18 cellular contexts compared by ENCODE assay signal in genomic region chr13:113299951-113300350, GRCh38. TPM values are rescaled to one million over a fixed set of nuclear protein-coding genes. Genes with fewer than 3 reads are reported as not detected.
DNase-seq lines count a peak whose midpoint lies in the region; ATAC-seq, FAIRE-seq and TF ChIP-seq lines count a peak whose summit lies in the region.
"Had no signal": no experiment of that assay in that cellular context is flagged by ENCODE, and none has a peak within 500 bp of the region (broad histone marks: within the 10 kb centered on the region; RNA-seq: fewer than 3 reads in every experiment).

No MANE protein-coding gene starts in this region.

- H3K36me3 ChIP-seq in sigmoid colon: no peaks in the 10 kb centered on the region
- H3K36me3 ChIP-seq in ascending aorta: no peaks in the 10 kb centered on the region
- H3K36me3 ChIP-seq: MG63 had no signal

- no peak for TF ChIP-seq CTCF in A549 (IDR thresholded peaks at IDR 0.05)
- TF ChIP-seq CTCF in sigmoid colon (IDR thresholded peaks at IDR 0.05): no peak
- TF ChIP-seq CTCF in ascending aorta (IDR thresholded peaks at IDR 0.05): no peak

- TF ChIP-seq RAD21 in A549 (conservative IDR thresholded peaks at IDR 0.05 in 1 of 2, IDR thresholded peaks at IDR 0.05 in 1 of 2): no peak

- H3K4me1 ChIP-seq in A549 (peaks cover 11% of the 10 kb centered on the region; the same call in 2 of the 3 replicates), sigmoid colon (peaks cover 0 to 35% (median 24%) of the 10 kb centered on the region in 4 donors), ascending aorta (peaks cover 0 to 7% of the 10 kb centered on the region in 2 donors)

- no peak for ATAC-seq in A549
- ATAC-seq in left lobe of liver: peak; percentile 74
- no peak for ATAC-seq in GM21576 (IDR thresholded peaks at IDR 0.05; ENCODE audit: unreplicated experiment)
- ATAC-seq: GM23338, T-helper 17 cell had no signal

- DNase-seq in A549 (ENCODE audit: low read depth in 1 of 2, low spot score in 1 of 2): no peak
- DNase-seq in GM19239 (ENCODE audit: insufficient read length, low spot score): no peak
- peak; percentile 85 for DNase-seq in NOMO-1 treated with DMSO at 0.1 percent for 48 hours (lab: John Stamatoyannopoulos, UW; ENCODE audit: unreplicated experiment)
- peak; percentile 62 for DNase-seq in left lobe of liver (ENCODE audit: low spot score)
- no peak for DNase-seq in substantia nigra (lab: John Stamatoyannopoulos, UW)
- no peak for DNase-seq in sigmoid colon
- DNase-seq in ascending aorta (ENCODE audit: low spot score in 2 of 2): no peak
- DNase-seq: activated CD4-positive, alpha-beta T cell treated with anti-CD3 and anti-CD28 coated beads for 48 hours; activated T-cell treated with anti-CD3 and anti-CD28 coated beads, Interleukin-2, amount 50 U/mL, for 48 hours; DMS153; MG63; NCI-H345; stimulated activated CD4-positive, alpha-beta T cell treated with anti-CD3 and anti-CD28 coated beads, Interleukin-1b, Interleukin-23, amount 100 ng/mL, for 48 hours; stimulated activated CD8-positive, alpha-beta memory T cell treated with anti-CD3 and anti-CD28 coated beads, Interleukin-4, amount 100 ng/mL, for 48 hours; T-helper 17 cell; upper lobe of left lung had no signal

- H3K27me3 ChIP-seq in sigmoid colon (no peaks in the 10 kb centered on the region), ascending aorta (no peaks in the 10 kb centered on the region)
- H3K27me3 ChIP-seq: MG63, upper lobe of left lung had no signal

- no peak overlapping the region for H3K4me2 ChIP-seq in A549
- H3K4me2 ChIP-seq: GM23338 had no signal

- intact Hi-C loops in sigmoid colon (cut with DNase I): no loop called here
- intact Hi-C loops in ascending aorta (cut with DNase I): loop anchor here (5.0 kb wide), 2 partner anchors 62 to 112 kb away; partner anchors contain the start of gene GRTP1

- TF ChIP-seq POLR2A in A549 (IDR thresholded peaks at IDR 0.05; ENCODE audit: low read length): no peak
- no peak for TF ChIP-seq POLR2A in sigmoid colon (IDR thresholded peaks at IDR 0.05)

- H3K4me3 ChIP-seq in A549 (no peak overlapping the region), sigmoid colon (no peak overlapping the region), ascending aorta (no peak overlapping the region)
- H3K4me3 ChIP-seq: GM23338, MG63, upper lobe of left lung had no signal

- TF ChIP-seq EP300 in A549 (IDR thresholded peaks at IDR 0.05) (no peak), sigmoid colon (IDR thresholded peaks at IDR 0.05) (no peak)

- FAIRE-seq in A549 (lab: Jason Lieb, UNC) (no peak), GM19239 (lab: Jason Lieb, UNC) (peak; percentile 69)

- H3K27ac ChIP-seq in A549 (no peak overlapping the region), substantia nigra (ENCODE audit: low read depth, low read length, poor library complexity, severe bottlenecking) (no peak overlapping the region), sigmoid colon (no peak overlapping the region), ascending aorta (no peak overlapping the region)
- H3K27ac ChIP-seq: upper lobe of left lung had no signal

- CTCF ChIA-PET in A549 (lab: Yijun Ruan, JAX): interaction anchor here (0.7 kb wide), 2 partner anchors 11 to 214 kb away, joined by 3 read pairs; no protein-coding TSS in a partner anchor

- 84% methylated on average over 6 of the region's 7 CpGs for WGBS in A549 (ENCODE audit: missing lambda C conversion rate)
- WGBS in sigmoid colon, 2 donors: 79 to 83% methylated on average over 7 of the region's 7 CpGs

- POLR2A ChIA-PET in A549 (lab: Yijun Ruan, JAX): no interaction called here

- H3K9me3 ChIP-seq in A549 (no peaks in the 10 kb centered on the region), sigmoid colon (no peaks in the 10 kb centered on the region), ascending aorta (no peaks in the 10 kb centered on the region)
- H3K9me3 ChIP-seq: MG63, upper lobe of left lung had no signal

TF ChIP-seq in A549, 52 proteins besides CTCF, POLR2A, EP300 and RAD21:
- TF ChIP-seq MAFK (IDR thresholded peaks at IDR 0.05; ENCODE audit: partially characterized antibody): no peak
- no peak for TF ChIP-seq KDM1A (IDR thresholded peaks at IDR 0.05; ENCODE audit: low read depth)
- peak; percentile 71 to 81; a peak in 3 of 4 replicates for TF ChIP-seq CEBPB (IDR thresholded peaks at IDR 0.05)

RNA-seq across cellular contexts. Expression of gene LAMP1, which starts 2.9 kb away (rescaled TPM):
- polyA plus RNA-seq in A549 (2011; rRNA removed) (58.2 and 58.7 TPM in 2 replicates), A549 (2017; fragmentation: RNase III; extraction: RNeasy Plus Mini Kit Qiagen cat#74134 plus additional on column Dnase treatment) (106 to 117 TPM (median 114 TPM) in 3 replicates), sigmoid colon (100 to 1,000 TPM in 1 of 3 donors, 10 to 100 TPM in 2; 20.4 to 125 (median 62.7) TPM)
- 56.5 and 61.1 TPM in 2 replicates for polyA plus RNA-seq in A549 (2012; cell fraction: cytosol; rRNA removed)
- 113 and 119 TPM in 2 replicates for polyA plus RNA-seq in A549 (2012; cell fraction: nucleus; rRNA removed)
- 33.4 and 39.2 TPM in 2 replicates for polyA minus RNA-seq in A549 (2011; rRNA and poly(A)+ RNA removed)
- total RNA-seq in left lobe of liver (217 TPM), sigmoid colon (10 to 100 TPM; 77.3 to 91.0 (median 87.5) TPM), ascending aorta (126 TPM)

Comparison
In these comparisons a context has a peak if more than half of its experiments do, and no peak if none do; other contexts are left out.
1. DNase-seq: peak in NOMO-1 treated with DMSO at 0.1 percent for 48 hours (single experiment) and left lobe of liver (single experiment); none in A549 (0 of 2), GM19239 (single experiment), substantia nigra (0 of 49), sigmoid colon (single experiment) and ascending aorta (0 of 2).